Comparison of ENCODE assay signal across 9 cellular contexts in genomic region chr1:63366915-63367217, GRCh38. TPM values are rescaled to one million over a fixed set of nuclear protein-coding genes. Genes with fewer than 3 reads are reported as not detected.
A peak's percentile ranks its signal among the peaks of the same experiment; 100 is the strongest.
DNase-seq lines count a peak whose midpoint lies in the region; ATAC-seq and TF ChIP-seq lines count a peak whose summit lies in the region.
"Had no signal": no experiment of that assay in that cellular context is flagged by ENCODE, and none has a peak within 500 bp of the region (broad histone marks: within the 10 kb centered on the region; RNA-seq: fewer than 3 reads in every experiment).

No MANE protein-coding gene starts in this region.

- intact Hi-C loops in heart right ventricle (cut with DNase I): no loop called here
- intact Hi-C loops in cardiac septum (cut with DNase I): loop anchor here (2.0 to 10.0 kb wide), 2 partner anchors 156 to 228 kb away; partner anchors contain the start of genes EFCAB7, ITGB3BP and PGM1
- intact Hi-C loops in upper lobe of right lung (cut with DNase I): no loop called here

- H3K27me3 ChIP-seq in heart right ventricle (peaks cover 0 to 9% (median 0%) of the 10 kb centered on the region in 7 donors), upper lobe of right lung (no peaks in the 10 kb centered on the region)

- peak overlapping the region; percentile 94 for H3K4me3 Mint-ChIP-seq in memory B cell

- 83 to 84% methylated on average over 7 of the region's 7 CpGs for WGBS in heart right ventricle, 2 donors

- H3K36me3 ChIP-seq in heart right ventricle (peaks cover 0 to 14% (median 0%) of the 10 kb centered on the region in 9 donors), upper lobe of right lung (peaks cover 12% of the 10 kb centered on the region)

- H3K4me1 ChIP-seq in heart right ventricle: peaks cover 0 to 18% (median 9%) of the 10 kb centered on the region in 9 donors
- peaks cover 11% of the 10 kb centered on the region for H3K4me1 ChIP-seq in upper lobe of right lung

- peaks cover 6% of the 10 kb centered on the region for H3K27me3 Mint-ChIP-seq in memory B cell

- in situ Hi-C loops in astrocyte of the cerebellum (cut with HindIII; ENCODE audit: low sequenced_read_pairs): no loop called here

- TF ChIP-seq CTCF in heart right ventricle (IDR thresholded peaks at IDR 0.05) (no peak), astrocyte of the cerebellum (IDR thresholded peaks at IDR 0.05; ENCODE audit: low read depth, low read length, missing control alignments) (no peak), upper lobe of right lung (IDR thresholded peaks at IDR 0.05) (no peak)

- H3K4me3 ChIP-seq in heart right ventricle: peak overlapping the region in 9 of 10 donors; percentile 59 to 97 (median 89)
- H3K4me3 ChIP-seq in astrocyte of the cerebellum (ENCODE audit: low read depth, low read length): peak overlapping the region; percentile 98
- peak overlapping the region; percentile 95 for H3K4me3 ChIP-seq in upper lobe of right lung

- no peaks in the 10 kb centered on the region for H3K9me3 Mint-ChIP-seq in memory B cell

- no peak for ATAC-seq in heart right ventricle
- no peak for ATAC-seq in memory B cell (ENCODE audit: low read depth)
- ATAC-seq in upper lobe of right lung: no peak
- no peak for ATAC-seq in HG02798 (IDR thresholded peaks at IDR 0.05; ENCODE audit: poor library complexity, unreplicated experiment)

- peak overlapping the region; percentile 85 for H3K27ac Mint-ChIP-seq in memory B cell

- H3K27ac ChIP-seq in heart right ventricle (peak overlapping the region in 9 of 10 donors; percentile 75 to 93 (median 83)), upper lobe of right lung (peak overlapping the region; percentile 86)

- H3K9me3 ChIP-seq in heart right ventricle (no peaks in the 10 kb centered on the region), upper lobe of right lung (no peaks in the 10 kb centered on the region)

- H3K4me1 Mint-ChIP-seq in memory B cell: peaks cover 16% of the 10 kb centered on the region

- DNase-seq in heart right ventricle (no peak), cardiac septum (ENCODE audit: low spot score) (no peak), astrocyte of the cerebellum (ENCODE audit: low read depth) (no peak), memory B cell (ENCODE audit: low spot score in 2 of 2) (no peak), upper lobe of right lung (no peak), HuH-7.5 (ENCODE audit: low spot score) (no peak), NCI-H1694 treated with DMSO at 0.1 percent for 48 hours (lab: John Stamatoyannopoulos, UW) (no peak)

- peaks cover 5% of the 10 kb centered on the region for H3K36me3 Mint-ChIP-seq in memory B cell

RNA-seq across cellular contexts. Expression of gene ALG6, which starts 0.6 kb away (rescaled TPM):
- total RNA-seq in heart right ventricle: 1 to 10 TPM; 3.3 to 5.8 (median 3.9) TPM
- 10 to 100 TPM in 1 of 2 donors, 1 to 10 TPM in 1; 5.2 to 20.8 TPM for polyA plus RNA-seq in heart right ventricle
- total RNA-seq in cardiac septum: 3.4 TPM
- 9.1 TPM for total RNA-seq in upper lobe of right lung

RNA-seq across cellular contexts. Expression of gene FOXD3, which starts 44.5 kb away (rescaled TPM):
- total RNA-seq in heart right ventricle: under 1 TPM in 5 of 10 donors, not detected in 5; 0.12 to 0.66 (median 0.33) TPM
- under 1 TPM; 0.14 to 0.22 TPM for polyA plus RNA-seq in heart right ventricle
- total RNA-seq in cardiac septum: 0.30 TPM
- total RNA-seq in upper lobe of right lung: not detected
- total RNA-seq: lung microvascular endothelial cell had no signal
